20 cellular contexts compared by ENCODE assay signal in the genomic region with DNA sequence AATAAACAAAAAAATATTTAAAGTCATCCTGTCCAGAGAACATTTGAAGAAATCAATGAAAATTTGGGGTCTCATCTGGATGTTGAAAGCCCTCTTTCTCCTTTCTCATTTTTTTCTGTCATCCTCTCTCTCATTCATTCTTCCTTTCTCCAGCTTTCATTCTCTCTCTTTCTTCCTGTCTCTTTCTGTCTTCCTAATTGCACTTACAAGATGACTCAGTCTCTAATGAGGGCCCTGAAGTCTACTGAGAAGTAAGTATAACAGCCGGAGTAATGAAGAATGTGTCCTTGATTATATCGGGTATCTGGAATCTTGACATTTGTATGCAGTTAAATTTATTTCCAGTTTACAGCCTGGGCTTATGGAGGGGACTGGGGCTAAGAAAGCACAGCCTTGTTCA.
"Had no signal": no experiment of that assay in that cellular context is flagged by ENCODE, and none has a peak within 500 bp of the region (broad histone marks: within the 10 kb centered on the region; RNA-seq: fewer than 3 reads in every experiment).

No MANE protein-coding gene starts in this region.

- H3K4me3 Mint-ChIP-seq: dendritic cell treated with granulocyte-macrophage colony-stimulating factor and Interleukin-4, amounts not matched to agents 40 ng/mL and 50 ng/mL, for 4 days; effector memory CD8-positive, alpha-beta T cell; naive thymus-derived CD4-positive, alpha-beta T cell; nephron progenitor cell; stimulated activated naive B cell treated with anti-CD40 and anti-IgM and Interleukin-4, amounts not matched to agents 10 μg/mL and 1 μg/mL and 100 μg/mL, for 72 hours had no signal

- ATAC-seq: effector memory CD8-positive, alpha-beta T cell; left colon; left ventricle myocardium superior; naive thymus-derived CD4-positive, alpha-beta T cell; psoas muscle; right lobe of liver; stimulated activated naive B cell treated with anti-CD40 and anti-IgM and Interleukin-4, amounts not matched to agents 10 μg/mL and 1 μg/mL and 100 μg/mL, for 72 hours had no signal

- H3K4me1 Mint-ChIP-seq: naive thymus-derived CD4-positive, alpha-beta T cell had no signal

- DNase-seq: effector memory CD8-positive, alpha-beta T cell; foreskin melanocyte; head of caudate nucleus; left colon; left ventricle myocardium superior; mesendoderm; naive thymus-derived CD4-positive, alpha-beta T cell; nephron progenitor cell; psoas muscle; retina; spleen; stimulated activated CD4-positive, alpha-beta T cell treated with anti-CD3 and anti-CD28 coated beads, Interleukin-15, amount 100 ng/mL, for 24 hours; stimulated activated CD4-positive, alpha-beta T cell treated with anti-CD3 and anti-CD28 coated beads, Interleukin-1b, Interleukin-23, amount 100 ng/mL, for 48 hours; stimulated activated CD4-positive, alpha-beta T cell treated with anti-CD3 and anti-CD28 coated beads, Interleukin-4, amount 100 ng/mL, for 24 hours; stimulated activated naive B cell treated with anti-CD40 and anti-IgM and Interleukin-4, amounts not matched to agents 10 μg/mL and 1 μg/mL and 100 μg/mL, for 72 hours; stomach; substantia nigra; transverse colon had no signal

- H3K27ac Mint-ChIP-seq: dendritic cell treated with granulocyte-macrophage colony-stimulating factor and Interleukin-4, amounts not matched to agents 40 ng/mL and 50 ng/mL, for 4 days; effector memory CD8-positive, alpha-beta T cell; naive thymus-derived CD4-positive, alpha-beta T cell; nephron progenitor cell; stimulated activated naive B cell treated with anti-CD40 and anti-IgM and Interleukin-4, amounts not matched to agents 10 μg/mL and 1 μg/mL and 100 μg/mL, for 72 hours had no signal
